In genomic region chr5:54862036-54862435, GRCh38 we compare ENCODE assay signal across 17 cellular contexts.
A peak's percentile ranks its signal among the peaks of the same experiment; 100 is the strongest.
DNase-seq lines count a peak whose midpoint lies in the region; ATAC-seq and TF ChIP-seq lines count a peak whose summit lies in the region.
"Had no signal": no experiment of that assay in that cellular context is flagged by ENCODE, and none has a peak within 500 bp of the region (broad histone marks: within the 10 kb centered on the region; RNA-seq: fewer than 3 reads in every experiment).

No MANE protein-coding gene starts in this region.

- H3K27ac Mint-ChIP-seq in stimulated activated naive B cell treated with anti-CD40 and anti-IgM and Interleukin-4, amounts not matched to agents 10 μg/mL and 1 μg/mL and 100 μg/mL, for 72 hours, result no peak overlapping the region

- H3K36me3 Mint-ChIP-seq in stimulated activated naive B cell treated with anti-CD40 and anti-IgM and Interleukin-4, amounts not matched to agents 10 μg/mL and 1 μg/mL and 100 μg/mL, for 72 hours, result peaks cover 5 to 12% of the 10 kb centered on the region in 2 donors

- peaks cover 38 to 48% of the 10 kb centered on the region in 2 donors for H3K27me3 Mint-ChIP-seq in stimulated activated naive B cell treated with anti-CD40 and anti-IgM and Interleukin-4, amounts not matched to agents 10 μg/mL and 1 μg/mL and 100 μg/mL, for 72 hours

- H3K4me1 Mint-ChIP-seq in stimulated activated naive B cell treated with anti-CD40 and anti-IgM and Interleukin-4, amounts not matched to agents 10 μg/mL and 1 μg/mL and 100 μg/mL, for 72 hours, result peaks cover under 1 to 2% of the 10 kb centered on the region in 2 donors

- H3K4me2 ChIP-seq in skeletal muscle satellite cell (ENCODE audit: low read length), result peak overlapping the region; percentile 36

- H3K36me3 ChIP-seq in left ventricle myocardium inferior, result no peaks in the 10 kb centered on the region
- H3K36me3 ChIP-seq in skeletal muscle satellite cell (ENCODE audit: insufficient read depth, low read length), result no peaks in the 10 kb centered on the region
- H3K36me3 ChIP-seq: SJCRH30 had no signal

- ATAC-seq in Right ventricle myocardium inferior (no peak), esophagus mucosa (peak; percentile 29)
- no peak for ATAC-seq in stimulated activated naive B cell treated with anti-CD40 and anti-IgM and Interleukin-4, amounts not matched to agents 10 μg/mL and 1 μg/mL and 100 μg/mL, for 72 hours (replicated peaks)

- intact Hi-C loops in Right ventricle myocardium inferior (cut with DNase I), result loop anchor here (10.0 kb wide), 1 partner anchor 617 kb away; no protein-coding TSS in a partner anchor
- intact Hi-C loops in left ventricle myocardium inferior (cut with micrococcal nuclease), result no loop called here
- intact Hi-C loops in cardiac septum (cut with DNase I), result loop anchor here (10.0 kb wide), 1 partner anchor 617 kb away; no protein-coding TSS in a partner anchor

- H3K9me3 ChIP-seq in left ventricle myocardium inferior (replicated peaks), result peaks cover 24% of the 10 kb centered on the region
- peaks cover 3% of the 10 kb centered on the region for H3K9me3 ChIP-seq in skeletal muscle satellite cell (replicated peaks; ENCODE audit: low read length)
- H3K9me3 ChIP-seq: SJCRH30 had no signal

- TF ChIP-seq CTCF in left ventricle myocardium inferior (IDR thresholded peaks at IDR 0.05; ENCODE audit: borderline replicate concordance), result no peak

- peak; percentile 64 for DNase-seq in Right ventricle myocardium inferior (ENCODE audit: missing footprints)
- no peak for DNase-seq in left ventricle myocardium inferior
- DNase-seq in SW480 (ENCODE audit: low spot score), result peak; percentile 61
- DNase-seq in cardiac septum (ENCODE audit: low spot score), result no peak
- DNase-seq in stimulated activated naive B cell treated with anti-CD40 and anti-IgM and Interleukin-4, amounts not matched to agents 10 μg/mL and 1 μg/mL and 100 μg/mL, for 72 hours, result no peak
- no peak for DNase-seq in stimulated activated CD4-positive, alpha-beta T cell treated with anti-CD3 and anti-CD28 coated beads, Interleukin-15, amount 100 ng/mL, for 24 hours
- DNase-seq: DMS153, H7, KBM-7, MM.1S, NCI-H1105 treated with DMSO at 0.1 percent for 48 hours, NCI-H187, NCI-H446 treated with DMSO at 0.1 percent for 48 hours, SJCRH30 had no signal

- H3K4me3 ChIP-seq in left ventricle myocardium inferior (no peak overlapping the region), skeletal muscle satellite cell (ENCODE audit: low read length) (no peak overlapping the region)
- H3K4me3 ChIP-seq: SJCRH30 had no signal

- peaks cover 14 to 18% of the 10 kb centered on the region in 2 donors for H3K9me3 Mint-ChIP-seq in stimulated activated naive B cell treated with anti-CD40 and anti-IgM and Interleukin-4, amounts not matched to agents 10 μg/mL and 1 μg/mL and 100 μg/mL, for 72 hours

- H3K4me1 ChIP-seq in left ventricle myocardium inferior, result no peaks in the 10 kb centered on the region
- H3K4me1 ChIP-seq in skeletal muscle satellite cell (ENCODE audit: control insufficient read depth, insufficient read depth, low read length), result peaks cover 18% of the 10 kb centered on the region
- H3K4me1 ChIP-seq: SJCRH30 had no signal

- H3K9ac ChIP-seq in skeletal muscle satellite cell (ENCODE audit: low read depth, low read length), result no peak overlapping the region

- no peak overlapping the region for H3K27ac ChIP-seq in left ventricle myocardium inferior (replicated peaks)
- H3K27ac ChIP-seq: C4-2B, SJCRH30 had no signal

- H3K4me3 Mint-ChIP-seq in stimulated activated naive B cell treated with anti-CD40 and anti-IgM and Interleukin-4, amounts not matched to agents 10 μg/mL and 1 μg/mL and 100 μg/mL, for 72 hours, result no peak overlapping the region

- H3K27me3 ChIP-seq in left ventricle myocardium inferior (ENCODE audit: low read depth), result no peaks in the 10 kb centered on the region
- peaks cover 3% of the 10 kb centered on the region for H3K27me3 ChIP-seq in skeletal muscle satellite cell (ENCODE audit: control insufficient read depth, insufficient read depth, low read length)
- H3K27me3 ChIP-seq: SJCRH30 had no signal

Comparison
In these comparisons a context has a peak if more than half of its experiments do, and no peak if none do; other contexts are left out.
1. DNase-seq: peak in Right ventricle myocardium inferior (single experiment) and SW480 (single experiment); none in left ventricle myocardium inferior (single experiment), cardiac septum (single experiment), stimulated activated naive B cell treated with anti-CD40 and anti-IgM and Interleukin-4, amounts not matched to agents 10 μg/mL and 1 μg/mL and 100 μg/mL, for 72 hours (single experiment) and stimulated activated CD4-positive, alpha-beta T cell treated with anti-CD3 and anti-CD28 coated beads, Interleukin-15, amount 100 ng/mL, for 24 hours (single experiment).